In the genomic region with DNA sequence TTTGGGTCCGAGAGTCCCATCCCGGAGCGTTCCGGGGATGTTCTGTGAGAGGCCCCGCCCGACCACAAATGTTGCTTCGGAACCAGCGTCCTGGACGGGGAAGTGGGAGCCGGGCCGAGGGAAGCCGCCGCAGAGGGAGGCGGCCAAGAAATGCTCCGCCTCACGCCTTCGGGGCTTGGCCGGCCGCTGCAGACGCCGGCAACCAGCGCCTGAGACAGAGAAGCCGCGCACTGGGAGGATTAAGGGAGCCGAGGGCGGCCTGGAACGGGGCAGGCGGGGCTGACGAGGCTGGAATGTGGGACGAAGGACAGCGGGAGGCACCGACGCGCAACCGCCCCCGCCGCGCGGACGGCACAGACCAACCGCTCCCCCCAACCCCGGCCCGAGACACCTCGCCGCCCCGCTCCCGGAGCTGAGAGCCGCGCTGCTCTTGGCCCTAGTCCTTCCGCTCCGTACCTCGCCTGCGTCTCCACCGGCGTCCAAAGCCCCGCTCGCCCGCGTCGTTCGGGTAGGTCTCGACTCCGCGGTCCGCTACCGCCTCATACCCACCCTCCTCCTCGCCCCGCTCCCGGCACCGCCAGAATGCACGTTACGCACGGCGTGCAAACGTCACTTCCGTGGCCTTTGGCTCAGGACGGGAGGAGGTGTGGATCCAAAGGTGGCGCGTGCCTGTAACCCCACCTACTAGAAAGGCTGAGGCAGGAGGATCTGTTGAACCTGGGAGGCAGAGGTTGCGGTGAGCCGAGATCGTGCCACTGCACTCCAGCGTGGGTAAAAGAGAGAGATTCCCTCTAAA, we compare ENCODE assay signal across 8 cellular contexts.
DNase-seq lines count a peak whose midpoint lies in the region; ATAC-seq and TF ChIP-seq lines count a peak whose summit lies in the region.

No MANE protein-coding gene starts in this region.

- ATAC-seq in GM18502 (IDR thresholded peaks at IDR 0.05; ENCODE audit: poor library complexity, unreplicated experiment) (peak; percentile 98), HG02938 (IDR thresholded peaks at IDR 0.05; ENCODE audit: unreplicated experiment) (peak; percentile 97)

- in situ Hi-C loops in astrocyte of the cerebellum (cut with HindIII; ENCODE audit: low sequenced_read_pairs), result no loop called here

- peak overlapping the region; percentile 95 for H3K4me3 ChIP-seq in astrocyte of the cerebellum (ENCODE audit: low read depth, low read length)

- peak; percentile 81 for DNase-seq in NCI-H1694 treated with DMSO at 0.1 percent for 48 hours (lab: John Stamatoyannopoulos, UW)
- peak; percentile 80 for DNase-seq in T-helper 22 cell (ENCODE audit: low read depth)
- peak; percentile 68 for DNase-seq in astrocyte of the cerebellum (ENCODE audit: low read depth)
- peak; percentile 65 to 85 for DNase-seq in hippocampal formation (lab: John Stamatoyannopoulos, UW)
- DNase-seq in retina, result peak; percentile 93
- DNase-seq in cortex of kidney (lab: John Stamatoyannopoulos, UW), result no peak

- no peak for TF ChIP-seq CTCF in astrocyte of the cerebellum (IDR thresholded peaks at IDR 0.05; ENCODE audit: low read depth, low read length, missing control alignments)
